1 cellular context compared by ENCODE assay signal in the genomic region with DNA sequence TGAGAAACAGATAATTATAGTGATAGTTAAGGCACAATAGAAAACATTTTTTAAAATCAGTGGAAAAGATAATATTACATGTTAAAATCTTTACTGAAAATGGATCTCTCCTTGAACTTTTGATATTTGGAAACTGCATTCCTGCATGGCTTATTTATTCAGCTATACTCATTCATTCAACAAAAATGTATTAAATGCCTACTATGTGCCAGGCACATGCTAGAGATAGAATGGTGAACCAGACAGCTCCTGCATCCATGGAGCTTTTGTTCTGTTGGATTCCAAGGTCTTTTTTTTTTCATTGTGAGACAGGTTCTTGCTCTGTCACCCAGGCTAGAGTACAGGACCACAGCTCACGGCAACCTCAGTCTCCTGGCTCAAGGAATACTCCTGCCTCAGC.
TF ChIP-seq lines count a peak whose summit lies in the region.

No MANE protein-coding gene starts in this region.

TF ChIP-seq in K562, 482 proteins besides CTCF, POLR2A, EP300 and RAD21:
- TF ChIP-seq SREBF1 (IDR thresholded peaks at IDR 0.05; ENCODE audit: borderline replicate concordance, low read depth, low read length) (no peak), ZKSCAN1 (IDR thresholded peaks at IDR 0.05; ENCODE audit: low read depth, low read length) (peak; percentile 66; the same call in 1 of the 2 replicates)
